8 cellular contexts compared by ENCODE assay signal in genomic region chr3:12796171-12797123, GRCh38. TPM values are rescaled to one million over a fixed set of nuclear protein-coding genes. Genes with fewer than 3 reads are reported as not detected.
A peak's percentile ranks its signal among the peaks of the same experiment; 100 is the strongest.
DNase-seq lines count a peak whose midpoint lies in the region; ATAC-seq and TF ChIP-seq lines count a peak whose summit lies in the region.

Gene CAND2, plus strand, starts transcription at chr3:12796680. Its CDS starts 41 bp downstream, at chr3:12796721.

- peak within 1 kb of the TSS; percentile 23 for H3K27ac ChIP-seq in CD4-positive, CD25-positive, alpha-beta regulatory T cell (ENCODE audit: insufficient read depth, low read length, poor library complexity, severe bottlenecking)

- POLR2A ChIA-PET in Caco-2 (lab: Charles Lee), result interaction anchor here (0.6 kb wide), 1 partner anchor 14 kb away, joined by 5 read pairs; no protein-coding TSS in a partner anchor

- no peak for TF ChIP-seq CTCF in Caco-2 (IDR thresholded peaks at IDR 0.05; ENCODE audit: insufficient read depth in 1 of 2, low read depth in 1 of 2, low read length in 1 of 2, severe bottlenecking in 1 of 2, unreplicated experiment in 1 of 2)

- no peaks in the 10 kb centered on the region for H3K36me3 ChIP-seq in CD4-positive, CD25-positive, alpha-beta regulatory T cell (ENCODE audit: control insufficient read depth, insufficient read depth, low read length)
- H3K36me3 ChIP-seq in Caco-2 (ENCODE audit: control insufficient read depth, insufficient read depth, low read length), result no peaks in the 10 kb centered on the region

- DNase-seq in CD4-positive, CD25-positive, alpha-beta regulatory T cell, result peak in 2 of 3 donors; percentile 17 to 26
- peak; percentile 25 for DNase-seq in Jurkat, Clone E6-1 (ENCODE audit: low read depth, low spot score)
- DNase-seq in dermis blood vessel endothelial cell (peak; percentile 61), left lobe of liver (ENCODE audit: low spot score) (peak; percentile 49), Caco-2 (no peak), NK-92 (lab: John Stamatoyannopoulos, UW; ENCODE audit: unreplicated experiment) (no peak)
- DNase-seq in stimulated activated CD4-positive, alpha-beta T cell treated with anti-CD3 and anti-CD28 coated beads, Interleukin-4, amount 100 ng/mL, for 24 hours, result peak; percentile 45

- peak within 1 kb of the TSS; percentile 68 to 87 (median 80) for H3K4me3 Mint-ChIP-seq in CD4-positive, CD25-positive, alpha-beta regulatory T cell
- no peak within 1 kb of the TSS for H3K4me3 Mint-ChIP-seq in Caco-2 (ENCODE audit: unreplicated experiment)

- no peaks in the 10 kb centered on the region for H3K9me3 ChIP-seq in CD4-positive, CD25-positive, alpha-beta regulatory T cell (ENCODE audit: control insufficient read depth in 2 of 2, low read length in 2 of 2)
- no peaks in the 10 kb centered on the region for H3K9me3 ChIP-seq in Caco-2

- H3K27me3 Mint-ChIP-seq in CD4-positive, CD25-positive, alpha-beta regulatory T cell, result peaks cover 42% of the 10 kb centered on the region
- H3K27me3 Mint-ChIP-seq in Caco-2 (ENCODE audit: insufficient read depth, unreplicated experiment), result peaks cover 2% of the 10 kb centered on the region

- peaks cover 2% of the 10 kb centered on the region for H3K27me3 ChIP-seq in CD4-positive, CD25-positive, alpha-beta regulatory T cell (ENCODE audit: control insufficient read depth, insufficient read depth, low read length)
- no peaks in the 10 kb centered on the region for H3K27me3 ChIP-seq in Caco-2 (replicated peaks; ENCODE audit: control insufficient read depth, insufficient read depth, low read length)

- no peak within 1 kb of the TSS for H3K4me3 ChIP-seq in CD4-positive, CD25-positive, alpha-beta regulatory T cell (ENCODE audit: low read depth, low read length)
- H3K4me3 ChIP-seq in Jurkat, Clone E6-1 (ENCODE audit: low read length), result peak within 1 kb of the TSS; percentile 65
- H3K4me3 ChIP-seq in Caco-2 (ENCODE audit: low read depth, low read length), result no peak within 1 kb of the TSS

- no peaks in the 10 kb centered on the region for H3K9me3 Mint-ChIP-seq in CD4-positive, CD25-positive, alpha-beta regulatory T cell
- H3K9me3 Mint-ChIP-seq in Caco-2 (ENCODE audit: unreplicated experiment), result no peaks in the 10 kb centered on the region

- peak; percentile 58 to 60 for ATAC-seq in CD4-positive, CD25-positive, alpha-beta regulatory T cell (ENCODE audit: low read depth in 2 of 2)
- ATAC-seq in activated CD4-positive, CD25-positive, alpha-beta regulatory T cell treated with anti-CD3 and anti-CD28 coated beads, Interleukin-2, amount 50 U/mL, for 24 hours, result peak; percentile 70 to 80
- peak; percentile 42 for ATAC-seq in left lobe of liver

- CTCF ChIA-PET in Caco-2 (lab: Charles Lee), result no interaction called here

- H3K4me1 ChIP-seq in CD4-positive, CD25-positive, alpha-beta regulatory T cell (ENCODE audit: control insufficient read depth, insufficient read depth, low read length, poor library complexity, severe bottlenecking), result no peaks in the 10 kb centered on the region
- H3K4me1 ChIP-seq in Caco-2, result no peaks in the 10 kb centered on the region

- no TSS peak for BruUV-seq in Caco-2 (replicated peaks; lab: Mats Ljungman, UMichigan)

- H3K4me1 Mint-ChIP-seq in CD4-positive, CD25-positive, alpha-beta regulatory T cell, result peaks cover 0 to 16% (median 3%) of the 10 kb centered on the region in 4 donors
- no peaks in the 10 kb centered on the region for H3K4me1 Mint-ChIP-seq in Caco-2 (ENCODE audit: low read depth, unreplicated experiment)

- intact Hi-C loops in Caco-2 (cut with micrococcal nuclease; ENCODE audit: unreplicated experiment), result no loop called here

- no peaks in the 10 kb centered on the region for H3K36me3 Mint-ChIP-seq in CD4-positive, CD25-positive, alpha-beta regulatory T cell
- no peaks in the 10 kb centered on the region for H3K36me3 Mint-ChIP-seq in Caco-2 (ENCODE audit: insufficient read depth, unreplicated experiment)

- peak within 1 kb of the TSS in 2 of 3 donors; percentile 87 to 91 for H3K27ac Mint-ChIP-seq in CD4-positive, CD25-positive, alpha-beta regulatory T cell
- no peak within 1 kb of the TSS for H3K27ac Mint-ChIP-seq in Caco-2 (ENCODE audit: unreplicated experiment)

RNA-seq across cellular contexts. Expression of gene CAND2, which starts in this region (rescaled TPM):
- 0.72 TPM for total RNA-seq in CD4-positive, CD25-positive, alpha-beta regulatory T cell
- under 1 TPM; 0.63 to 0.98 (median 0.83) TPM for polyA plus RNA-seq in CD4-positive, CD25-positive, alpha-beta regulatory T cell
- 10.9 TPM for polyA plus RNA-seq in Jurkat, Clone E6-1 (2012; ENCODE audit: insufficient read depth, insufficient read length)
- total RNA-seq in dermis blood vessel endothelial cell (2.2 and 2.4 TPM in 2 replicates), left lobe of liver (7.2 TPM), Caco-2 (2022) (not detected in 2 replicates)

Comparison
In these comparisons a context has a peak if more than half of its experiments do, and no peak if none do; other contexts are left out.
1. Peak in DNase-seq, ATAC-seq and H3K27ac ChIP-seq in CD4-positive, CD25-positive, alpha-beta regulatory T cell; RNA of the gene not detected or under 1 TPM.
2. DNase-seq: peak in Jurkat, Clone E6-1 (single experiment), dermis blood vessel endothelial cell (single experiment), left lobe of liver (single experiment) and stimulated activated CD4-positive, alpha-beta T cell treated with anti-CD3 and anti-CD28 coated beads, Interleukin-4, amount 100 ng/mL, for 24 hours (single experiment); none in Caco-2 (0 of 2) and NK-92 (single experiment).
3. Peak in every context shown above with its lines, with median percentiles within 50 percentile points of each other: ATAC-seq.